ENCODE assay signal across 8 cellular contexts in genomic region chr15:38129531-38130199, GRCh38.
DNase-seq lines count a peak whose midpoint lies in the region; TF ChIP-seq lines count a peak whose summit lies in the region.

No MANE protein-coding gene starts in this region.

- peak overlapping the region; percentile 75 for H3K9ac ChIP-seq in GM23248

- H3K27ac ChIP-seq in GM23248 (peak overlapping the region; percentile 89), coronary artery (peak overlapping the region; percentile 62 to 76), thymus (ENCODE audit: low read depth) (peak overlapping the region; percentile 70)

- H4K20me1 ChIP-seq in GM23248 (ENCODE audit: insufficient read depth) = no peaks in the 10 kb centered on the region

- peak overlapping the region; percentile 34 for H2AFZ ChIP-seq in GM23248

- H3K4me1 ChIP-seq in GM23248 (ENCODE audit: insufficient read depth) = peaks cover 40% of the 10 kb centered on the region
- H3K4me1 ChIP-seq in thymus (ENCODE audit: control insufficient read depth, insufficient read depth, low read length) = no peaks in the 10 kb centered on the region

- H3F3A ChIP-seq in GM23248 (ENCODE audit: insufficient read depth) = peaks cover 50% of the 10 kb centered on the region

- no peak for TF ChIP-seq CTCF in GM12864 (IDR thresholded peaks at IDR 0.05; ENCODE audit: low read depth, low read length, missing control alignments)
- no peak for TF ChIP-seq CTCF in coronary artery (IDR thresholded peaks at IDR 0.05)

- H3K79me2 ChIP-seq in GM23248 (ENCODE audit: insufficient read depth) = no peaks in the 10 kb centered on the region

- H3K9me3 ChIP-seq in GM23248 (ENCODE audit: low read depth) = no peaks in the 10 kb centered on the region
- no peaks in the 10 kb centered on the region for H3K9me3 ChIP-seq in thymus (ENCODE audit: control insufficient read depth)

- H3K36me3 ChIP-seq in GM23248 (ENCODE audit: low read depth) (no peaks in the 10 kb centered on the region), thymus (ENCODE audit: control insufficient read depth, insufficient read depth) (no peaks in the 10 kb centered on the region)

- no peaks in the 10 kb centered on the region for H3K9me2 ChIP-seq in GM23248 (ENCODE audit: insufficient read depth)

- H3K4me3 ChIP-seq in GM12864 (ENCODE audit: low read depth, low read length) = peak overlapping the region; percentile 27; the same call in 1 of the 2 replicates
- H3K4me3 ChIP-seq in GM23248 = peak overlapping the region; percentile 63
- H3K4me3 ChIP-seq in coronary artery = peak overlapping the region; percentile 63
- H3K4me3 ChIP-seq in thymus (ENCODE audit: low read length) = no peak overlapping the region

- peak overlapping the region; percentile 81 for H3K4me2 ChIP-seq in GM23248 (ENCODE audit: unreplicated experiment)

- H3K27me3 ChIP-seq in GM23248 (replicated peaks; ENCODE audit: insufficient read depth) (no peaks in the 10 kb centered on the region), thymus (ENCODE audit: control insufficient read depth, insufficient read depth) (no peaks in the 10 kb centered on the region)

- in situ Hi-C loops in GM23248 (cut with MboI) = no loop called here

- DNase-seq in GM12864 (ENCODE audit: low read depth) (no peak), GM23248 (peak; percentile 100), MV-4-11 (lab: John Stamatoyannopoulos, UW) (peak; percentile 96), coronary artery (ENCODE audit: low spot score) (peak; percentile 88), medulla oblongata (ENCODE audit: extremely low spot score) (peak; percentile 89)
- no peak for DNase-seq in activated CD4-positive, alpha-beta T cell treated with anti-CD3 and anti-CD28 coated beads, Interleukin-2, amount 50 U/mL, for 1 hour
- DNase-seq in stimulated activated naive CD4-positive, alpha-beta T cell (lab: John Stamatoyannopoulos, UW) = no peak

- WGBS in GM23248 (ENCODE audit: low coverage in 1 of 2, low lambda C conversion rate in 2 of 2, missing lambda C conversion rate in 2 of 2), 2 experiments = 0 to 2% methylated on average over 12 of the region's 12 CpGs
- WGBS in thymus = 17% methylated on average over 12 of the region's 12 CpGs

Comparison
In these comparisons a context has a peak if more than half of its experiments do, and no peak if none do; other contexts are left out.
1. DNase-seq: peak in GM23248 (single experiment), MV-4-11 (single experiment), coronary artery (single experiment) and medulla oblongata (single experiment); none in GM12864 (single experiment), activated CD4-positive, alpha-beta T cell treated with anti-CD3 and anti-CD28 coated beads, Interleukin-2, amount 50 U/mL, for 1 hour (single experiment) and stimulated activated naive CD4-positive, alpha-beta T cell (0 of 6).
2. Peak in every context shown above with its lines, with median percentiles within 50 percentile points of each other: H3K27ac ChIP-seq.